10 cellular contexts compared by ENCODE assay signal in the genomic region with DNA sequence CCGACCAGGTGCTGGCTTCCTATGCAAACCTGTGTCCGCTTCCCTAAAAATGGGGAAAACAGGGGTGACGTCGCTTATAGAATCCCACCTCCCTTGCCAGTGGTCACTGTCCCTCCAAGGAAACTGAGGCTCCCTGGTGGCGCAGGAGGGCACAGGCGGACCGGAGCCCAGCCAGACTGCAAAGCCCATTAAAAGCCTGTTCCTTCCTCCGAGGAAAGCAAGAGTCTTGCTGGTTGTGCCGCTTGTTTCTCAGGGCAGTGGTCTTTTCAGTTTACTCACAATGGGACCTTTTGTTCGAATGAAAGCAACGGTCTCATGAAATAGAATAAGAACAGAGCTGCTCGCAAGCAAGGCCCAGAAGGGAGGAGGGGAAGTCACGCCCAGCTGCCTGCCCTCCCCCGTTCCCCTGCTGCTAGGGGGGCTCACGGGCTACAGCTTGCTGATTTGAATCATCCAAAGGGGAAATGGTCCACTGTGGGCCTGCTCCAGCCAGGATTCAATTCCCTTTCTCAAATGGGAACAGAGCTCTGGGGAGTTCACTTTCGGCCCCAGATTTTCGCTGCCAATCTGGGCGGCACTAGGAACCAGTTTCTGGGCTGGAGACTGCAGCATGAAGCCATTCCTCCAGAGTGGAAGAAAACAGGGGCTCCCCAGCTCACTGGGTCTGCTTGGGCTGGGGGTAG. TPM values are rescaled to one million over a fixed set of nuclear protein-coding genes. Genes with fewer than 3 reads are reported as not detected.
DNase-seq lines count a peak whose midpoint lies in the region; ATAC-seq and TF ChIP-seq lines count a peak whose summit lies in the region.
"Had no signal": no experiment of that assay in that cellular context is flagged by ENCODE, and none has a peak within 500 bp of the region (broad histone marks: within the 10 kb centered on the region; RNA-seq: fewer than 3 reads in every experiment).

No MANE protein-coding gene starts in this region.

- H3K27ac Mint-ChIP-seq in neural crest cell (ENCODE audit: unreplicated experiment) = peak overlapping the region; percentile 95
- H3K27ac Mint-ChIP-seq in activated naive CD4-positive, alpha-beta T cell treated with anti-CD3 and anti-CD28 coated beads for 36 hours = no peak overlapping the region

- no peaks in the 10 kb centered on the region for H3K9me3 Mint-ChIP-seq in neural crest cell
- H3K9me3 Mint-ChIP-seq in activated naive CD4-positive, alpha-beta T cell treated with anti-CD3 and anti-CD28 coated beads for 36 hours = no peaks in the 10 kb centered on the region
- H3K9me3 Mint-ChIP-seq: CD4-positive, alpha-beta memory T cell had no signal

- ATAC-seq in HG03460 (IDR thresholded peaks at IDR 0.05; ENCODE audit: unreplicated experiment) (no peak), HG02759 (IDR thresholded peaks at IDR 0.05; ENCODE audit: unreplicated experiment) (no peak), GM18517 (IDR thresholded peaks at IDR 0.05; ENCODE audit: unreplicated experiment) (no peak)

- TF ChIP-seq CTCF in NB4 (IDR thresholded peaks at IDR 0.05; ENCODE audit: low read depth, low read length) = no peak
- TF ChIP-seq CTCF in neural crest cell (conservative IDR thresholded peaks at IDR 0.05) = no peak

- H3K4me3 Mint-ChIP-seq in neural crest cell = peak overlapping the region; percentile 85
- no peak overlapping the region for H3K4me3 Mint-ChIP-seq in activated naive CD4-positive, alpha-beta T cell treated with anti-CD3 and anti-CD28 coated beads for 36 hours

- intact Hi-C loops in activated naive CD4-positive, alpha-beta T cell treated with anti-CD3 and anti-CD28 coated beads for 36 hours (cut with micrococcal nuclease) = loop anchor here (10.0 kb wide), 1 partner anchor 1357 kb away; a partner anchor contains a TSS

- H3K36me3 Mint-ChIP-seq in neural crest cell (ENCODE audit: low read depth) = no peaks in the 10 kb centered on the region
- peaks cover under 1% of the 10 kb centered on the region for H3K36me3 Mint-ChIP-seq in activated naive CD4-positive, alpha-beta T cell treated with anti-CD3 and anti-CD28 coated beads for 36 hours (ENCODE audit: low read depth)

- peaks cover 3% of the 10 kb centered on the region for H3K27me3 Mint-ChIP-seq in neural crest cell (ENCODE audit: low read depth)
- no peaks in the 10 kb centered on the region for H3K27me3 Mint-ChIP-seq in activated naive CD4-positive, alpha-beta T cell treated with anti-CD3 and anti-CD28 coated beads for 36 hours (ENCODE audit: low read depth)
- H3K27me3 Mint-ChIP-seq: CD4-positive, alpha-beta memory T cell had no signal

- H3K4me1 Mint-ChIP-seq in neural crest cell = peaks cover 62% of the 10 kb centered on the region
- H3K4me1 Mint-ChIP-seq in activated naive CD4-positive, alpha-beta T cell treated with anti-CD3 and anti-CD28 coated beads for 36 hours (ENCODE audit: low read depth) = peaks cover 32% of the 10 kb centered on the region

- TF ChIP-seq POLR2A in NB4 (IDR thresholded peaks at IDR 0.05; ENCODE audit: extremely low read depth, insufficient read length) = no peak

- H3K4me3 ChIP-seq in NB4 (ENCODE audit: low read depth, low read length) = no peak overlapping the region

- peak in 12 of 14 donors; percentile 35 to 81 (median 70) for DNase-seq in C1 segment of cervical spinal cord (lab: John Stamatoyannopoulos, UW)
- peak; percentile 82 for DNase-seq in NB4 (ENCODE audit: low read depth)
- DNase-seq in foreskin melanocyte = peak; percentile 89
- DNase-seq in neural crest cell (ENCODE audit: low read depth, low spot score) = peak; percentile 60
- DNase-seq in activated naive CD4-positive, alpha-beta T cell treated with anti-CD3 and anti-CD28 coated beads for 36 hours = no peak
- DNase-seq: CD4-positive, alpha-beta memory T cell had no signal

- CTCF ChIA-PET in activated naive CD4-positive, alpha-beta T cell treated with anti-CD3 and anti-CD28 coated beads for 36 hours (lab: Charles Lee) = interaction anchor here (1.8 to 8.9 kb wide), 3 partner anchors 15 to 26 kb away, joined by 6 to 77 read pairs (median 12); no protein-coding TSS in a partner anchor

RNA-seq across cellular contexts. Expression of a gene that starts 4.6 kb away (rescaled TPM):
- total RNA-seq in neural crest cell = 0.39 and 0.51 TPM in 2 replicates
- total RNA-seq in activated naive CD4-positive, alpha-beta T cell treated with anti-CD3 and anti-CD28 coated beads for 36 hours = 10 to 100 TPM; 19.9 to 21.9 TPM
- total RNA-seq: HT-29 had no signal

RNA-seq across cellular contexts. Expression of a gene that starts 40.4 kb away (rescaled TPM):
- total RNA-seq in neural crest cell = 0.72 and 1.0 TPM in 2 replicates
- not detected for total RNA-seq in activated naive CD4-positive, alpha-beta T cell treated with anti-CD3 and anti-CD28 coated beads for 36 hours
- total RNA-seq: HT-29 had no signal

Comparison
In these comparisons a context has a peak if more than half of its experiments do, and no peak if none do; other contexts are left out.
1. RNA of a gene that starts 4.6 kb away (total RNA-seq): 19.9 to 21.9 TPM in activated naive CD4-positive, alpha-beta T cell treated with anti-CD3 and anti-CD28 coated beads for 36 hours; 0.39 to 0.51 TPM in neural crest cell; every median in the first group is over 10 times any median in the second.